ENCODE assay signal across 8 cellular contexts in the genomic region with DNA sequence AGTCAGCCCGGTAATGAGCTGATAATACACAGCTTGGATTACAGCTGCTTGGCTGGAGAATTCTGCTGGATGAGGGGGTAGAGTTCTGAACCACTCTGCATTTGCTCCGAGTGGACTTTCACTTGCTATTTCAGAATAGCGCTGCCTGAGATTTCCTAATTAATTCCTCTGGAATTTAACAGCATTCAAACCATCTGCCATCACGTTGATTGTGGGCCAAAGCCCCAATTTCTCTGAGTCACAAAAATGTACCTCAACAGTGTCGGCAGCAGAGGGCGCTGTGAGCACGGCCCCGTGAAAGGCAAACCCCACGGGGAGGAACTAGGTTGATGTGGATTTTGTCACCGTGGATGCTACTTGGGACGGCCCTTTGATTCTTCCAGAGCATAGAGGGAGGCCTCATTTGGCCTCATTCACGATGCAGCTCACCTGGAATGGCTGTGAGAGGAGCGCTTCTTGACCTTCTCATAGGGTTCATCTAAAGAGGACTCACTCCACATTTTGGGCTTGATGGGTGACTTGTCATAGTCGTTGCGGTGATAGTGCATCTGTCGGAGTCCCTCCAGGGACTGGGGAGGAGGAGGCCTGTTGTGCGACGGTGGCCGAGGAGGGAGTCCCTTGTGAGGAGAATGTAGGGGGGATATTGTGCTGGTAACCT.
DNase-seq lines count a peak whose midpoint lies in the region; ATAC-seq, FAIRE-seq and TF ChIP-seq lines count a peak whose summit lies in the region.

No MANE protein-coding gene starts in this region.

- peaks cover 15% of the 10 kb centered on the region for H3K4me1 Mint-ChIP-seq in WTC11

- no peak overlapping the region for H3K4me3 Mint-ChIP-seq in WTC11

- POLR2A ChIA-PET in WTC11 (lab: Charles Lee): no interaction called here

- peak overlapping the region; percentile 83 for H3K27ac Mint-ChIP-seq in WTC11

- H3K27me3 ChIP-seq in bronchial epithelial cell (ENCODE audit: control insufficient read depth, insufficient read depth, low read length): no peaks in the 10 kb centered on the region

- H3K9me3 Mint-ChIP-seq in WTC11: no peaks in the 10 kb centered on the region

- ATAC-seq in WTC11: peak; percentile 35
- no peak for ATAC-seq in GM19452 (IDR thresholded peaks at IDR 0.05; ENCODE audit: unreplicated experiment)
- no peak for ATAC-seq in GM21576 (IDR thresholded peaks at IDR 0.05; ENCODE audit: unreplicated experiment)

- H3K36me3 ChIP-seq in bronchial epithelial cell (ENCODE audit: control insufficient read depth, insufficient read depth, low read length): peaks cover 4% of the 10 kb centered on the region

- CTCF ChIA-PET in WTC11 (lab: Charles Lee): interaction anchor here (0.7 to 1.8 kb wide), 10 partner anchors 13 to 174 kb away, joined by 3 to 7 read pairs (median 3); no protein-coding TSS in a partner anchor

- TF ChIP-seq CTCF in GM12873 (IDR thresholded peaks at IDR 0.05; ENCODE audit: insufficient read depth, low read depth, low read length, missing control alignments): peak; percentile 91
- peak; percentile 83 for TF ChIP-seq CTCF in WTC11 (IDR thresholded peaks at IDR 0.05)
- TF ChIP-seq CTCF in bronchial epithelial cell (IDR thresholded peaks at IDR 0.05; ENCODE audit: insufficient read depth, low read length, severe bottlenecking): peak; percentile 85

- peaks cover 3% of the 10 kb centered on the region; the same call in 1 of the 2 replicates for H3K36me3 Mint-ChIP-seq in WTC11

- no peak overlapping the region for H3K4me3 ChIP-seq in bronchial epithelial cell (ENCODE audit: low read depth, low read length)

- FAIRE-seq in bronchial epithelial cell (lab: Jason Lieb, UNC): peak; percentile 96

- DNase-seq in M059J (ENCODE audit: low read depth): peak; percentile 27
- peak; percentile 70 for DNase-seq in WTC11 (ENCODE audit: low spot score)
- DNase-seq in bronchial epithelial cell (ENCODE audit: low read depth): peak; percentile 58
- peak; percentile 68 for DNase-seq in islet precursor cell
- DNase-seq in stimulated activated CD4-positive, alpha-beta T cell treated with anti-CD3 and anti-CD28 coated beads, Interleukin-15, amount 100 ng/mL, for 1 hour (ENCODE audit: low read depth in 1 of 2, low spot score in 1 of 2): peak; percentile 39 to 61

- no peaks in the 10 kb centered on the region for H3K27me3 Mint-ChIP-seq in WTC11 (ENCODE audit: low read depth)

TF ChIP-seq in WTC11, 78 proteins besides CTCF, POLR2A, EP300 and RAD21:
- TF ChIP-seq NR2C2 (CRISPR knock-in tag; IDR thresholded peaks at IDR 0.05) (no peak), ZNF138 (CRISPR knock-in tag; conservative IDR thresholded peaks at IDR 0.05) (no peak), IRF2 (CRISPR knock-in tag; IDR thresholded peaks at IDR 0.05; ENCODE audit: borderline replicate concordance, low read depth) (no peak)
